Comparison of ENCODE assay signal across 7 cellular contexts in the genomic region with DNA sequence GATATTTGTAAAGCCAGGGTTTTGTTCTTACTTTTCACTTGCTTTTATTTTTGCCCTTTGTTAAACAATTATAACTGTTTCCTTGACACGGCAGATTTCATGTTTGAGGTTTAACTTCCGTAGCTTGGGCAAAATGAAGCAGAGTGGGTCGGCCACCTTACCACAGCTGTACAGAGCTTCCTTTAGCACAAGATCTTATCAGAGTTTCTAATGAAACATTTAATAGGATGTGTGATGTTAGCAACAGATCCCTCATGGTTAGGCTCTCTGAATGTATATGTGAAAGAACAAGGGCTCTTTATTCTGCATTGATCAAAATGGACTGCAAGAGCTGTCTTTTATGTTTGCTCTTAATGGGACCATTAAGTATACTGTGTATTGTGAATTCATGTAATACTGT.
DNase-seq lines count a peak whose midpoint lies in the region; ATAC-seq and TF ChIP-seq lines count a peak whose summit lies in the region.

No MANE protein-coding gene starts in this region.

- ATAC-seq in GM19468 (IDR thresholded peaks at IDR 0.05; ENCODE audit: extremely low read depth, unreplicated experiment) (peak; percentile 87), HG03558 (IDR thresholded peaks at IDR 0.05; ENCODE audit: extremely low read depth, unreplicated experiment) (peak; percentile 42), GM18867 (IDR thresholded peaks at IDR 0.05; ENCODE audit: unreplicated experiment) (no peak)

- no peak for TF ChIP-seq CTCF in GM10266 (IDR thresholded peaks at IDR 0.05; ENCODE audit: control insufficient read depth, insufficient read depth, low read depth, missing control alignments)

- peak; percentile 23 to 43 for DNase-seq in activated T-cell treated with anti-CD3 and anti-CD28 coated beads, Interleukin-2, amount 50 U/mL, for 48 hours
- DNase-seq in stimulated activated CD8-positive, alpha-beta memory T cell treated with anti-CD3 and anti-CD28 coated beads, Interleukin-4, amount 100 ng/mL, for 24 hours (ENCODE audit: low read depth), result peak; percentile 30
- DNase-seq in GM10266 (ENCODE audit: extremely low spot score), result no peak
- DNase-seq in NCI-H1694 (lab: John Stamatoyannopoulos, UW), result no peak

Comparison
In these comparisons a context has a peak if more than half of its experiments do, and no peak if none do; other contexts are left out.
1. DNase-seq: peak in activated T-cell treated with anti-CD3 and anti-CD28 coated beads, Interleukin-2, amount 50 U/mL, for 48 hours (2 of 2) and stimulated activated CD8-positive, alpha-beta memory T cell treated with anti-CD3 and anti-CD28 coated beads, Interleukin-4, amount 100 ng/mL, for 24 hours (single experiment); none in GM10266 (single experiment) and NCI-H1694 (single experiment).